In genomic region chr7:100126931-100127865, GRCh38 we compare ENCODE assay signal across 9 cellular contexts. TPM values are rescaled to one million over a fixed set of nuclear protein-coding genes. Genes with fewer than 3 reads are reported as not detected.
A peak's percentile ranks its signal among the peaks of the same experiment; 100 is the strongest.
DNase-seq lines count a peak whose midpoint lies in the region; ATAC-seq and FAIRE-seq lines count a peak whose summit lies in the region.
"Had no signal": no experiment of that assay in that cellular context is flagged by ENCODE, and none has a peak within 500 bp of the region (broad histone marks: within the 10 kb centered on the region; RNA-seq: fewer than 3 reads in every experiment).

Gene MBLAC1 (plus strand): TSS chr7:100126967. CDS start chr7:100127396, 429 bp downstream.

- peak within 1 kb of the TSS; percentile 95 for H2BK15ac ChIP-seq in mesenchymal stem cell (ENCODE audit: low read depth, poor library complexity, severe bottlenecking)

- H3K23ac ChIP-seq in mesenchymal stem cell (ENCODE audit: low read length in 2 of 2): peak within 1 kb of the TSS; percentile 81 to 97

- H3K4me1 Mint-ChIP-seq in CD4-positive, alpha-beta memory T cell: peaks cover 20 to 46% (median 26%) of the 10 kb centered on the region in 4 donors
- H3K4me1 Mint-ChIP-seq in effector memory CD8-positive, alpha-beta T cell (ENCODE audit: low read depth in 2 of 2): peaks cover 17 to 21% of the 10 kb centered on the region in 2 donors

- peak within 1 kb of the TSS; percentile 80 to 84 for H2BK12ac ChIP-seq in mesenchymal stem cell (ENCODE audit: low read length in 2 of 2)

- peak within 1 kb of the TSS; percentile 97 to 99 for H3K18ac ChIP-seq in mesenchymal stem cell (ENCODE audit: low read depth in 1 of 2, low read length in 2 of 2)

- H3K9ac ChIP-seq in mesenchymal stem cell (ENCODE audit: low read length): peak within 1 kb of the TSS; percentile 98

- peak within 1 kb of the TSS in 1 of 2 experiments; percentile 100 for H3K14ac ChIP-seq in mesenchymal stem cell (ENCODE audit: low read length in 2 of 2)

- H3K9me3 ChIP-seq in CD4-positive, alpha-beta memory T cell (ENCODE audit: control insufficient read depth in 1 of 2, low read length in 2 of 2): no peaks in the 10 kb centered on the region
- H3K9me3 ChIP-seq in mesenchymal stem cell (ENCODE audit: control insufficient read depth, low read length): no peaks in the 10 kb centered on the region

- H3K4me3 Mint-ChIP-seq in CD4-positive, alpha-beta memory T cell: peak within 1 kb of the TSS; percentile 96 to 100 (median 99)
- peak within 1 kb of the TSS; percentile 96 to 99 for H3K4me3 Mint-ChIP-seq in effector memory CD8-positive, alpha-beta T cell

- no peaks in the 10 kb centered on the region for H3K27me3 Mint-ChIP-seq in CD4-positive, alpha-beta memory T cell
- no peaks in the 10 kb centered on the region for H3K27me3 Mint-ChIP-seq in effector memory CD8-positive, alpha-beta T cell

- peak within 1 kb of the TSS; percentile 79 for H2AFZ ChIP-seq in mesenchymal stem cell (ENCODE audit: low read depth, low read length)

- CTCF ChIA-PET in CD4-positive, alpha-beta memory T cell (lab: Charles Lee; ENCODE audit: partially characterized antibody): interaction anchor here (1.0 to 5.8 kb wide), 7 partner anchors 23 to 136 kb away, joined by 3 to 56 read pairs (median 3); partner anchors contain the start of genes AP4M1 and MCM7

- peak within 1 kb of the TSS; percentile 86 for H3K4me2 ChIP-seq in mesenchymal stem cell (ENCODE audit: low read length, poor library complexity, severe bottlenecking)

- peak within 1 kb of the TSS; percentile 96 for H4K91ac ChIP-seq in mesenchymal stem cell (ENCODE audit: low read length)

- peak within 1 kb of the TSS; percentile 99 for H4K8ac ChIP-seq in mesenchymal stem cell (ENCODE audit: low read length)

- POLR2A ChIA-PET in CD4-positive, alpha-beta memory T cell (lab: Charles Lee; ENCODE audit: partially characterized antibody): interaction anchor here (0.7 to 7.9 kb wide), 25 partner anchors 7 to 579 kb away, joined by 3 to 175 read pairs (median 4); partner anchors contain the start of genes AP4M1, CNPY4, COPS6 and LAMTOR4

- H3K79me1 ChIP-seq in mesenchymal stem cell (replicated peaks; ENCODE audit: low read length, poor library complexity, severe bottlenecking): peaks cover 20% of the 10 kb centered on the region

- H3K27me3 ChIP-seq in CD4-positive, alpha-beta memory T cell (ENCODE audit: insufficient read depth, low read length): no peaks in the 10 kb centered on the region
- H3K27me3 ChIP-seq in mesenchymal stem cell (ENCODE audit: control insufficient read depth in 1 of 2, insufficient read depth in 1 of 2, low read length in 2 of 2): no peaks in the 10 kb centered on the region

- H3K36me3 Mint-ChIP-seq in CD4-positive, alpha-beta memory T cell: peaks cover 0 to 24% of the 10 kb centered on the region in 2 donors
- peaks cover 30% of the 10 kb centered on the region for H3K36me3 Mint-ChIP-seq in effector memory CD8-positive, alpha-beta T cell (ENCODE audit: insufficient read depth)

- intact Hi-C loops in CD4-positive, alpha-beta memory T cell (cut with micrococcal nuclease): loop anchor here (1.0 to 2.0 kb wide), 4 partner anchors 8 to 78 kb away; partner anchors contain the start of genes CNPY4, TAF6, ZNF3 and ZSCAN21

- peak within 1 kb of the TSS; percentile 98 to 100 (median 100) for H3K27ac Mint-ChIP-seq in CD4-positive, alpha-beta memory T cell
- peak within 1 kb of the TSS; percentile 98 to 100 for H3K27ac Mint-ChIP-seq in effector memory CD8-positive, alpha-beta T cell

- H2BK5ac ChIP-seq in mesenchymal stem cell (ENCODE audit: low read depth, low read length, poor library complexity, severe bottlenecking): peak within 1 kb of the TSS; percentile 89

- H3K27ac ChIP-seq in CD4-positive, alpha-beta memory T cell (ENCODE audit: low read depth, low read length): peak within 1 kb of the TSS; percentile 87
- peak within 1 kb of the TSS; percentile 98 for H3K27ac ChIP-seq in mesenchymal stem cell (ENCODE audit: low read length, poor library complexity, severe bottlenecking)

- peak; percentile 55 for ATAC-seq in GM19467 (IDR thresholded peaks at IDR 0.05; ENCODE audit: unreplicated experiment)
- ATAC-seq in effector memory CD8-positive, alpha-beta T cell (replicated peaks): peak; percentile 81

- peak within 1 kb of the TSS; percentile 97 for H2BK120ac ChIP-seq in mesenchymal stem cell (ENCODE audit: low read depth, low read length)

- peaks cover 9% of the 10 kb centered on the region for H3K36me3 ChIP-seq in CD4-positive, alpha-beta memory T cell (ENCODE audit: insufficient read depth, low read length)
- H3K36me3 ChIP-seq in mesenchymal stem cell (ENCODE audit: control insufficient read depth in 1 of 2, insufficient read depth in 2 of 2, low read depth in 1 of 2, low read length in 2 of 2): peaks cover 16 to 26% of the 10 kb centered on the region in 2 experiments

- peak within 1 kb of the TSS; percentile 94 to 98 for H3K4me3 ChIP-seq in CD4-positive, alpha-beta memory T cell (ENCODE audit: low read length in 2 of 2)
- H3K4me3 ChIP-seq in mesenchymal stem cell (ENCODE audit: insufficient read depth in 1 of 2, low read depth in 1 of 2, low read length in 2 of 2): peak within 1 kb of the TSS; percentile 92 to 93

- no peak for FAIRE-seq in HTR-8/SVneo (lab: Jason Lieb, UNC)
- FAIRE-seq: islet of Langerhans had no signal

- H3K4ac ChIP-seq in mesenchymal stem cell (ENCODE audit: low read depth in 1 of 2, low read length in 2 of 2): peak within 1 kb of the TSS; percentile 97 to 99

- DNase-seq in CD4-positive, alpha-beta memory T cell: peak; percentile 92 to 94 (median 93)
- DNase-seq in HTR-8/SVneo (ENCODE audit: insufficient read length, low spot score) (peak; percentile 75), NOMO-1 (lab: John Stamatoyannopoulos, UW; ENCODE audit: unreplicated experiment in 2 of 2) (peak; percentile 92 to 96), mesenchymal stem cell (peak; percentile 95)
- peak; percentile 78 to 92 (median 85) for DNase-seq in activated CD8-positive, alpha-beta memory T cell treated with anti-CD3 and anti-CD28 coated beads for 48 hours (ENCODE audit: low read depth in 2 of 3, low spot score in 2 of 3)
- peak; percentile 91 to 95 (median 92) for DNase-seq in effector memory CD8-positive, alpha-beta T cell
- DNase-seq in stimulated activated CD8-positive, alpha-beta memory T cell treated with anti-CD3 and anti-CD28 coated beads, Interleukin-12 subunit alpha, Interleukin-12 subunit beta, amount 100 ng/mL, for 1 hour (ENCODE audit: low read depth): peak; percentile 86

- peaks cover 43% of the 10 kb centered on the region for H3K4me1 ChIP-seq in CD4-positive, alpha-beta memory T cell (ENCODE audit: insufficient read depth, low read length)
- H3K4me1 ChIP-seq in mesenchymal stem cell (ENCODE audit: control insufficient read depth, insufficient read depth, low read depth, low read length): peaks cover 17% of the 10 kb centered on the region

- H2AK5ac ChIP-seq in mesenchymal stem cell (ENCODE audit: low read length, severe bottlenecking): no peak within 1 kb of the TSS

- WGBS in mesenchymal stem cell: under 1% methylated on average over 74 of the region's 85 CpGs

- H3K9me3 Mint-ChIP-seq in CD4-positive, alpha-beta memory T cell: peaks cover 0 to 3% (median 0%) of the 10 kb centered on the region in 8 donors
- H3K9me3 Mint-ChIP-seq in effector memory CD8-positive, alpha-beta T cell: no peaks in the 10 kb centered on the region

RNA-seq across cellular contexts. Expression of gene MBLAC1, which starts in this region (rescaled TPM):
- 1 to 10 TPM; 6.4 to 6.8 TPM for total RNA-seq in CD4-positive, alpha-beta memory T cell
- 1 to 10 TPM in 1 of 2 donors, under 1 TPM in 1; 0.77 to 1.2 TPM for polyA plus RNA-seq in CD4-positive, alpha-beta memory T cell
- polyA plus RNA-seq in mesenchymal stem cell (2013, experiment 1 of 2): 3.0 TPM
- polyA plus RNA-seq in mesenchymal stem cell (2013, experiment 2 of 2): 2.9 TPM

Comparison
In these comparisons a context has a peak if more than half of its experiments do, and no peak if none do; other contexts are left out.
1. Peak in every context shown above with its lines: DNase-seq, ATAC-seq, H3K4me3 ChIP-seq and H3K27ac ChIP-seq.